In the genomic region with DNA sequence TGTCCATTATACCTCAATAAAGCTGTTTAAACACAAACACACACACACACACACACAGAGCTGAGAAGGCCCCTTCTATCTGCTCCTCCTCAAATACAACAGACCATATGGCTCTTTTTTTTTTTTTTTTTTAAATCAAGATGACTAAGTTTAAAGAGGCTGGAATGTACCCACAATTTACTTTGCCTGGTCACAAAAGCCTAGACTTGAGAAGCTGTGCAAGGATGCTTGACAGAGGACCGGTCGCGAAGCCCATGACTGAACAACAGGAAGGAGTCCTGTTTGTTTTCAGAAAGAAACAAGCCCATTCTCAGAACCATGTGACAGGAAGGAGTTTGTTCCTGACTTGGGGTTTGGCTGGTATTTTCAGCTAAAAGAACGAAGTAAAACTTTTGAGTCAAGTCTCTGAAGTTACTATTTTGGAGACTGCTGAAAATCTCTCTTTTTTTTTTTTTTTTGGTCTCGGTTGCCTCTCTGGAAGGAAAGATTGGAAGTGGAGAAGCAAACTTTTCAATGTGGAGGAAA, we compare ENCODE assay signal across 16 cellular contexts.
A peak's percentile ranks its signal among the peaks of the same experiment; 100 is the strongest.
DNase-seq lines count a peak whose midpoint lies in the region; ATAC-seq and TF ChIP-seq lines count a peak whose summit lies in the region.
"Had no signal": no experiment of that assay in that cellular context is flagged by ENCODE, and none has a peak within 500 bp of the region (broad histone marks: within the 10 kb centered on the region; RNA-seq: fewer than 3 reads in every experiment).

No MANE protein-coding gene starts in this region.

- BruUV-seq in OCI-LY7 (replicated peaks; lab: Mats Ljungman, UMichigan), result no TSS peak

- TF ChIP-seq POLR2A in adrenal gland (IDR thresholded peaks at IDR 0.05), result no peak

- no peak overlapping the region for H3K4me3 ChIP-seq in GM23338
- H3K4me3 ChIP-seq in OCI-LY7 (ENCODE audit: low read depth, low read length, poor library complexity, severe bottlenecking), result no peak overlapping the region
- no peak overlapping the region for H3K4me3 ChIP-seq in neural progenitor cell
- no peak overlapping the region for H3K4me3 ChIP-seq in adrenal gland
- H3K4me3 ChIP-seq: Peyer's patch had no signal

- H3K9ac ChIP-seq in neural progenitor cell, result no peak overlapping the region

- H3K27me3 Mint-ChIP-seq in GM23338 (ENCODE audit: insufficient read depth, low read depth, poor library complexity), result peaks cover 4% of the 10 kb centered on the region
- peaks cover 7% of the 10 kb centered on the region for H3K27me3 Mint-ChIP-seq in neural progenitor cell (ENCODE audit: insufficient read depth, low read depth)
- H3K27me3 Mint-ChIP-seq: T-helper 17 cell had no signal

- H3K79me2 ChIP-seq in GM23338 (replicated peaks; ENCODE audit: insufficient read depth) (no peaks in the 10 kb centered on the region), OCI-LY7 (ENCODE audit: insufficient read depth, low read depth, low read length) (no peaks in the 10 kb centered on the region), neural progenitor cell (ENCODE audit: low read depth) (no peaks in the 10 kb centered on the region)

- H3K9me3 Mint-ChIP-seq in GM23338, result no peaks in the 10 kb centered on the region
- H3K9me3 Mint-ChIP-seq in neural progenitor cell, result peaks cover 9% of the 10 kb centered on the region

- no peaks in the 10 kb centered on the region for H3K36me3 Mint-ChIP-seq in GM23338 (ENCODE audit: low read depth)
- peaks cover 2% of the 10 kb centered on the region for H3K36me3 Mint-ChIP-seq in neural progenitor cell
- H3K36me3 Mint-ChIP-seq: CD14-positive monocyte had no signal

- no peak for TF ChIP-seq CTCF in GM23338 (conservative IDR thresholded peaks at IDR 0.05; ENCODE audit: low read depth in 2 of 2)
- no peak for TF ChIP-seq CTCF in OCI-LY7 (conservative IDR thresholded peaks at IDR 0.05; ENCODE audit: low read length)
- no peak for TF ChIP-seq CTCF in neural progenitor cell (IDR thresholded peaks at IDR 0.05)
- no peak for TF ChIP-seq CTCF in adrenal gland (IDR thresholded peaks at IDR 0.05)

- intact Hi-C loops in OCI-LY7 (cut with micrococcal nuclease; ENCODE audit: unreplicated experiment), result no loop called here
- intact Hi-C loops in adrenal gland (cut with DNase I), result no loop called here

- H3K27me3 ChIP-seq in GM23338 (ENCODE audit: insufficient read depth) (no peaks in the 10 kb centered on the region), neural progenitor cell (no peaks in the 10 kb centered on the region), adrenal gland (no peaks in the 10 kb centered on the region)
- H3K27me3 ChIP-seq: Peyer's patch had no signal

- no peak for ATAC-seq in GM23338
- no peak for ATAC-seq in GM18873 (IDR thresholded peaks at IDR 0.05; ENCODE audit: low FRiP score, unreplicated experiment)
- ATAC-seq: T-helper 17 cell had no signal

- no peak overlapping the region for H3K4me2 ChIP-seq in GM23338
- H3K4me2 ChIP-seq in OCI-LY7 (ENCODE audit: low read length), result no peak overlapping the region
- H3K4me2 ChIP-seq in neural progenitor cell, result no peak overlapping the region

- H3K36me3 ChIP-seq in GM23338 (ENCODE audit: insufficient read depth) (no peaks in the 10 kb centered on the region), OCI-LY7 (ENCODE audit: insufficient read depth, low read length) (no peaks in the 10 kb centered on the region), neural progenitor cell (no peaks in the 10 kb centered on the region), adrenal gland (replicated peaks in 1 of 2) (no peaks in the 10 kb centered on the region)
- H3K36me3 ChIP-seq: Peyer's patch had no signal

- H3F3A ChIP-seq in GM23338 (replicated peaks; ENCODE audit: low read depth), result no peaks in the 10 kb centered on the region
- no peaks in the 10 kb centered on the region for H3F3A ChIP-seq in neural progenitor cell (ENCODE audit: low read depth)

- H3K4me1 Mint-ChIP-seq in GM23338, result no peaks in the 10 kb centered on the region
- H3K4me1 Mint-ChIP-seq in neural progenitor cell, result peaks cover 13% of the 10 kb centered on the region
- H3K4me1 Mint-ChIP-seq: CD14-positive monocyte, T-helper 17 cell had no signal

- H3K9me2 ChIP-seq in GM23338 (ENCODE audit: insufficient read depth) (peaks cover 7% of the 10 kb centered on the region; the same call in 1 of the 2 replicates), OCI-LY7 (ENCODE audit: insufficient read depth, low read length) (no peaks in the 10 kb centered on the region)

- 71 to 79% (median 75%) methylated on average over 5 of the region's 5 CpGs for WGBS in adrenal gland, 4 donors

- H3K9me3 ChIP-seq in OCI-LY7 (ENCODE audit: low read length) (no peaks in the 10 kb centered on the region), neural progenitor cell (ENCODE audit: low read depth) (no peaks in the 10 kb centered on the region), adrenal gland (replicated peaks in 1 of 3) (no peaks in the 10 kb centered on the region)
- H3K9me3 ChIP-seq: Caco-2, Peyer's patch had no signal

- no peak for DNase-seq in GM23338 (ENCODE audit: low spot score)
- peak; percentile 12 for DNase-seq in OCI-LY7 (ENCODE audit: low spot score)
- DNase-seq in neural progenitor cell (ENCODE audit: low spot score), result no peak
- no peak for DNase-seq in middle frontal gyrus (ENCODE audit: extremely low spot score, low spot score)
- DNase-seq in adrenal gland, result no peak
- DNase-seq in cerebellar nuclear complex (lab: John Stamatoyannopoulos, UW), result no peak
- DNase-seq: Caco-2, GDM1, NCI-H1105, NCI-H1694 treated with DMSO at 0.1 percent for 48 hours, NCI-H446, Peyer's patch, Right ventricle myocardium superior, T-helper 17 cell had no signal

- POLR2A ChIA-PET in OCI-LY7 (lab: Charles Lee), result interaction anchor here (0.7 kb wide), 2 partner anchors 13 to 615 kb away, joined by 3 to 5 read pairs; no protein-coding TSS in a partner anchor

- H2AFZ ChIP-seq in GM23338 (peak overlapping the region; percentile 76; the same call in 1 of the 2 replicates), OCI-LY7 (ENCODE audit: low read length) (peak overlapping the region; percentile 43; the same call in 1 of the 2 replicates), neural progenitor cell (replicated peaks) (peak overlapping the region; percentile 10)

- no peak overlapping the region for H3K4me3 Mint-ChIP-seq in GM23338
- H3K4me3 Mint-ChIP-seq in neural progenitor cell, result no peak overlapping the region
- H3K4me3 Mint-ChIP-seq: CD14-positive monocyte, T-helper 17 cell had no signal

- no peak overlapping the region for H3K27ac Mint-ChIP-seq in GM23338
- no peak overlapping the region for H3K27ac Mint-ChIP-seq in neural progenitor cell
- H3K27ac Mint-ChIP-seq: CD14-positive monocyte, T-helper 17 cell had no signal

- no peaks in the 10 kb centered on the region for H4K20me1 ChIP-seq in GM23338 (replicated peaks; ENCODE audit: insufficient read depth)
- H4K20me1 ChIP-seq in OCI-LY7 (ENCODE audit: insufficient read depth, low read length), result no peaks in the 10 kb centered on the region
- no peaks in the 10 kb centered on the region for H4K20me1 ChIP-seq in neural progenitor cell (ENCODE audit: low read depth)

- H3K27ac ChIP-seq in GM23338 (ENCODE audit: low read depth), result no peak overlapping the region
- H3K27ac ChIP-seq in OCI-LY7 (ENCODE audit: low read depth, low read length, poor library complexity, severe bottlenecking), result no peak overlapping the region
- no peak overlapping the region for H3K27ac ChIP-seq in neural progenitor cell
- no peak overlapping the region for H3K27ac ChIP-seq in adrenal gland
- H3K27ac ChIP-seq: Peyer's patch had no signal

- CTCF ChIA-PET in OCI-LY7 (lab: Charles Lee; ENCODE audit: unreplicated experiment), result no interaction called here

- no peaks in the 10 kb centered on the region for H3K4me1 ChIP-seq in GM23338 (ENCODE audit: insufficient read depth)
- no peaks in the 10 kb centered on the region for H3K4me1 ChIP-seq in OCI-LY7 (ENCODE audit: insufficient read depth, low read length, poor library complexity, severe bottlenecking)
- no peaks in the 10 kb centered on the region for H3K4me1 ChIP-seq in neural progenitor cell
- H3K4me1 ChIP-seq in adrenal gland (replicated peaks in 1 of 2), result no peaks in the 10 kb centered on the region
- H3K4me1 ChIP-seq: Caco-2, Peyer's patch had no signal

TF ChIP-seq in GM23338, 12 proteins besides CTCF, POLR2A, EP300 and RAD21 (continues in another document):
- TF ChIP-seq JUNB (IDR thresholded peaks at IDR 0.05; ENCODE audit: unreplicated experiment), result no peak
- TF ChIP-seq CREB1 (CRISPR knock-in tag; IDR thresholded peaks at IDR 0.05; ENCODE audit: low read depth), result no peak
- no peak for TF ChIP-seq EZH2 (IDR thresholded peaks at IDR 0.05; ENCODE audit: low read depth, unreplicated experiment)
- TF ChIP-seq, protein P1, sequence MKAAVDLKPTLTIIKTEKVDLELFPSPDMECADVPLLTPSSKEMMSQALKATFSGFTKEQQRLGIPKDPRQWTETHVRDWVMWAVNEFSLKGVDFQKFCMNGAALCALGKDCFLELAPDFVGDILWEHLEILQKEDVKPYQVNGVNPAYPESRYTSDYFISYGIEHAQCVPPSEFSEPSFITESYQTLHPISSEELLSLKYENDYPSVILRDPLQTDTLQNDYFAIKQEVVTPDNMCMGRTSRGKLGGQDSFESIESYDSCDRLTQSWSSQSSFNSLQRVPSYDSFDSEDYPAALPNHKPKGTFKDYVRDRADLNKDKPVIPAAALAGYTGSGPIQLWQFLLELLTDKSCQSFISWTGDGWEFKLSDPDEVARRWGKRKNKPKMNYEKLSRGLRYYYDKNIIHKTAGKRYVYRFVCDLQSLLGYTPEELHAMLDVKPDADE (IDR thresholded peaks at IDR 0.05), result no peak
- no peak for TF ChIP-seq NANOG (IDR thresholded peaks at IDR 0.05; ENCODE audit: borderline replicate concordance)

Comparison
In these comparisons a context has a peak if more than half of its experiments do, and no peak if none do; other contexts are left out.
1. H2AFZ ChIP-seq: peak in every context shown above with its lines; median percentile 76 in GM23338; 43 in OCI-LY7; 10 in neural progenitor cell.